Comparison of ENCODE assay signal across 13 cellular contexts in the genomic region with DNA sequence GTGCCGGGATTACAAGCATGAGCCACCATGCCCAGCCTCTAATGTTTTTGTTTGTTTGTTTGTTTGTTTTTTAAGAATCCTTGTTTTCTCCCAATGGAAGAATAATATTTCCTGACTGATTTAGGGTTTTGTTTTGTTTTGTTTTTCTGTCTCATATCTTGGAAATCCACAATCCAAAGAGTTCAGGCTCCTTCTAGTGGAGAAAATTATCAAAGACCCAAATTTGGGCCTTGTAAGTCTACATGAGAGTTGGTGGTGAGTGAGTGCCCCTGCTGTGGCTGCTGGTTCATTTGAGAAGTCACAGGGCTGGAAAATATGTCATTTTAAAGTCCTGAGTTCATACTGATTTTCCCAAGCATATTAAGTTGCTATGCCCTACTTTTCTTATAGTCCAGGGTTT. TPM values are rescaled to one million over a fixed set of nuclear protein-coding genes. Genes with fewer than 3 reads are reported as not detected.
DNase-seq lines count a peak whose midpoint lies in the region; TF ChIP-seq lines count a peak whose summit lies in the region.
"Had no signal": no experiment of that assay in that cellular context is flagged by ENCODE, and none has a peak within 500 bp of the region (broad histone marks: within the 10 kb centered on the region; RNA-seq: fewer than 3 reads in every experiment).

No MANE protein-coding gene starts in this region.

- no peak overlapping the region for H3K27ac Mint-ChIP-seq in activated naive CD4-positive, alpha-beta T cell treated with anti-CD3 and anti-CD28 coated beads, Interleukin-2, amount 10 ng/mL, durations not matched to agents 7 days and 5 days
- H3K27ac Mint-ChIP-seq: activated CD8-positive, alpha-beta memory T cell treated with anti-CD3 and anti-CD28 coated beads, Interleukin-2, amount 10 ng/mL, durations not matched to agents 7 days and 5 days; T-helper 2 cell treated with Interferon-gamma antibody and Interleukin-4, amounts not matched to agents 5 μg/mL and 100 μg/mL, for 36 hours had no signal

- no peaks in the 10 kb centered on the region for H3K9me3 Mint-ChIP-seq in activated naive CD4-positive, alpha-beta T cell treated with anti-CD3 and anti-CD28 coated beads, Interleukin-2, amount 10 ng/mL, durations not matched to agents 7 days and 5 days
- H3K9me3 Mint-ChIP-seq: T-helper 2 cell treated with Interferon-gamma antibody and Interleukin-4, amounts not matched to agents 5 μg/mL and 100 μg/mL, for 36 hours had no signal

- CTCF ChIA-PET in activated naive CD4-positive, alpha-beta T cell treated with anti-CD3 and anti-CD28 coated beads, Interleukin-2, amount 10 ng/mL, durations not matched to agents 7 days and 5 days (lab: Charles Lee) = no interaction called here

- TF ChIP-seq CTCF in sigmoid colon (IDR thresholded peaks at IDR 0.05) = no peak

- no peak overlapping the region for H3K4me3 Mint-ChIP-seq in activated naive CD4-positive, alpha-beta T cell treated with anti-CD3 and anti-CD28 coated beads, Interleukin-2, amount 10 ng/mL, durations not matched to agents 7 days and 5 days
- H3K4me3 Mint-ChIP-seq: activated CD8-positive, alpha-beta memory T cell treated with anti-CD3 and anti-CD28 coated beads, Interleukin-2, amount 10 ng/mL, durations not matched to agents 7 days and 5 days; T-helper 2 cell treated with Interferon-gamma antibody and Interleukin-4, amounts not matched to agents 5 μg/mL and 100 μg/mL, for 36 hours had no signal

- no peaks in the 10 kb centered on the region for H3K27me3 ChIP-seq in sigmoid colon
- H3K27me3 ChIP-seq: esophagus squamous epithelium had no signal

- TF ChIP-seq EP300 in sigmoid colon (IDR thresholded peaks at IDR 0.05) = no peak

- no peak overlapping the region for H3K27ac ChIP-seq in sigmoid colon
- H3K27ac ChIP-seq: esophagus squamous epithelium had no signal

- H3K27me3 Mint-ChIP-seq in activated naive CD4-positive, alpha-beta T cell treated with anti-CD3 and anti-CD28 coated beads, Interleukin-2, amount 10 ng/mL, durations not matched to agents 7 days and 5 days = peaks cover 20% of the 10 kb centered on the region

- DNase-seq in DMS114 treated with DMSO at 0.1 percent for 48 hours (lab: John Stamatoyannopoulos, UW; ENCODE audit: unreplicated experiment) (peak; percentile 22), M059J (ENCODE audit: low read depth) (peak; percentile 18), cerebellar cortex (ENCODE audit: low spot score) (peak; percentile 9), midbrain (lab: John Stamatoyannopoulos, UW) (peak; percentile 4), NCI-H2171 treated with DMSO at 0.1 percent for 48 hours (lab: John Stamatoyannopoulos, UW) (no peak), sigmoid colon (no peak), NCI-H187 (lab: John Stamatoyannopoulos, UW) (no peak)
- DNase-seq in activated naive CD4-positive, alpha-beta T cell treated with anti-CD3 and anti-CD28 coated beads, Interleukin-2, amount 10 ng/mL, durations not matched to agents 7 days and 5 days = no peak
- DNase-seq: activated CD8-positive, alpha-beta memory T cell treated with anti-CD3 and anti-CD28 coated beads, Interleukin-2, amount 10 ng/mL, durations not matched to agents 7 days and 5 days; aorta; esophagus squamous epithelium; NK-92 treated with Interleukin-12 subunit alpha and Interleukin-12 subunit beta, amount 100 ng/mL, for 24 hours had no signal

- TF ChIP-seq POLR2A in sigmoid colon (IDR thresholded peaks at IDR 0.05) = no peak

- no peaks in the 10 kb centered on the region for H3K4me1 Mint-ChIP-seq in activated naive CD4-positive, alpha-beta T cell treated with anti-CD3 and anti-CD28 coated beads, Interleukin-2, amount 10 ng/mL, durations not matched to agents 7 days and 5 days
- H3K4me1 Mint-ChIP-seq: activated CD8-positive, alpha-beta memory T cell treated with anti-CD3 and anti-CD28 coated beads, Interleukin-2, amount 10 ng/mL, durations not matched to agents 7 days and 5 days had no signal

- intact Hi-C loops in sigmoid colon (cut with DNase I) = no loop called here

- H3K9me3 ChIP-seq in sigmoid colon = no peaks in the 10 kb centered on the region
- H3K9me3 ChIP-seq: esophagus squamous epithelium had no signal

- H3K4me3 ChIP-seq in sigmoid colon = no peak overlapping the region
- H3K4me3 ChIP-seq: esophagus squamous epithelium had no signal

- H3K4me1 ChIP-seq in sigmoid colon = peaks cover 0 to 14% (median 2%) of the 10 kb centered on the region in 4 donors
- H3K4me1 ChIP-seq: esophagus squamous epithelium had no signal

- no peaks in the 10 kb centered on the region for H3K36me3 Mint-ChIP-seq in activated naive CD4-positive, alpha-beta T cell treated with anti-CD3 and anti-CD28 coated beads, Interleukin-2, amount 10 ng/mL, durations not matched to agents 7 days and 5 days
- H3K36me3 Mint-ChIP-seq: activated CD8-positive, alpha-beta memory T cell treated with anti-CD3 and anti-CD28 coated beads, Interleukin-2, amount 10 ng/mL, durations not matched to agents 7 days and 5 days had no signal

- WGBS in sigmoid colon, 2 donors = 58 to 95% methylated on average over 1 of the region's 1 CpG

- no peaks in the 10 kb centered on the region for H3K36me3 ChIP-seq in sigmoid colon
- H3K36me3 ChIP-seq: esophagus squamous epithelium had no signal

RNA-seq across cellular contexts. Expression of a gene that starts 33.5 kb away (rescaled TPM):
- 36.5 and 56.9 TPM in 2 replicates for total RNA-seq in M059J (2014; rRNA removed; shearing (Covaris generic))
- 10 to 100 TPM; 26.9 to 42.5 (median 28.4) TPM for total RNA-seq in sigmoid colon
- polyA plus RNA-seq in sigmoid colon = 10 to 100 TPM; 12.5 to 14.1 (median 13.2) TPM

RNA-seq across cellular contexts. Expression of a gene that starts 58.1 kb away (rescaled TPM):
- total RNA-seq in M059J (2014; rRNA removed; shearing (Covaris generic)) = 76.4 and 136 TPM in 2 replicates
- total RNA-seq in sigmoid colon = 10 to 100 TPM; 28.8 to 49.9 (median 35.0) TPM
- polyA plus RNA-seq in sigmoid colon = 1 to 10 TPM; 1.4 to 8.1 (median 4.2) TPM

Comparison
In these comparisons a context has a peak if more than half of its experiments do, and no peak if none do; other contexts are left out.
1. DNase-seq: peak in DMS114 treated with DMSO at 0.1 percent for 48 hours (single experiment), M059J (single experiment), cerebellar cortex (single experiment) and midbrain (single experiment); none in NCI-H2171 treated with DMSO at 0.1 percent for 48 hours (single experiment), activated naive CD4-positive, alpha-beta T cell treated with anti-CD3 and anti-CD28 coated beads, Interleukin-2, amount 10 ng/mL, durations not matched to agents 7 days and 5 days (single experiment), sigmoid colon (single experiment) and NCI-H187 (0 of 2).